22 cellular contexts compared by ENCODE assay signal in the genomic region with DNA sequence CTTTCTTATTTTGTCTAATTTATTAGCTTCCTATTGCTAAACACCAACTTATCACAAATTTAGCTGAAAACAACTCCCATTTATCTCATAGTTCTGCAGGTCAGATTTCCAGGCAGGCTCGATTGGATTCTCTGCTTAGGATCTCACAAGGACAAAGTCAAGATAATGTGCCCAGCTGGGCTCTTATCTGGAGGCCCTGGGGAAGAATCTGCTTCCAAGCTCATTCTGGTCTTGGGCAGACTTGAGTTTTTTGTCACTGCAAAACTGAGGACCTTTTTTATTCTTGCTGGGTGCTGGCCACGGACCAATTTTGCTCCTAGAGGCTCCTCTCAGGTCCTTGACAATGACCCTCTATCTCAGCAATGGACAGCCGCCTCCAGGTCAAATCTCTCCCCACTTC.
DNase-seq lines count a peak whose midpoint lies in the region; ATAC-seq and TF ChIP-seq lines count a peak whose summit lies in the region.
"Had no signal": no experiment of that assay in that cellular context is flagged by ENCODE, and none has a peak within 500 bp of the region (broad histone marks: within the 10 kb centered on the region; RNA-seq: fewer than 3 reads in every experiment).

No MANE protein-coding gene starts in this region.

- no peak overlapping the region for H3T11ph ChIP-seq in H9 (ENCODE audit: low read length)

- no peak overlapping the region for H3K27ac Mint-ChIP-seq in H9
- H3K27ac Mint-ChIP-seq: CD8-positive, alpha-beta memory T cell had no signal

- no peak overlapping the region for H3K23ac ChIP-seq in H9 (ENCODE audit: insufficient read length, low read depth, low read length)

- peak in 1 of 2 donors; percentile 31 for DNase-seq in cardiac muscle cell (ENCODE audit: low read depth in 1 of 2, low spot score in 1 of 2)
- DNase-seq in left cardiac atrium: no peak
- peak; percentile 69 for DNase-seq in islet precursor cell
- DNase-seq in NCI-H1436 (lab: John Stamatoyannopoulos, UW): no peak
- DNase-seq in H9: no peak
- DNase-seq in stimulated activated naive CD8-positive, alpha-beta T cell treated with anti-CD3 and anti-CD28 coated beads, Interleukin-15, Interleukin-2, amounts not matched to agents 100 U/mL and 50 U/mL, for 24 hours: no peak
- DNase-seq: AML-193; Calu3; CD8-positive, alpha-beta memory T cell; DMS153; GDM1; GM23248; MG63; NCI-H1417; NCI-H187; NCI-H2107; NCI-H69; SJCRH30 had no signal

- no peaks in the 10 kb centered on the region for H3K9me3 ChIP-seq in cardiac muscle cell (ENCODE audit: low read depth)
- no peaks in the 10 kb centered on the region for H3K9me3 ChIP-seq in H9 (ENCODE audit: control insufficient read depth, low read depth, low read length)
- H3K9me3 ChIP-seq: HAP-1, MG63 had no signal

- H2BK120ac ChIP-seq in H9 (ENCODE audit: low read depth, low read length, poor library complexity, severe bottlenecking): no peak overlapping the region

- no peak overlapping the region for H3K4me3 Mint-ChIP-seq in H9
- H3K4me3 Mint-ChIP-seq: CD8-positive, alpha-beta memory T cell had no signal

- H3K56ac ChIP-seq in H9 (ENCODE audit: insufficient read length, low read depth, low read length): no peak overlapping the region

- no peak overlapping the region for H3K18ac ChIP-seq in H9 (ENCODE audit: insufficient read length, low read depth, low read length)

- no peaks in the 10 kb centered on the region for H3K79me2 ChIP-seq in H9 (ENCODE audit: insufficient read depth, low read length)

- H2AFZ ChIP-seq in H9 (ENCODE audit: low read length): no peak overlapping the region
- H2AFZ ChIP-seq: GM23248 had no signal

- no peak overlapping the region for H2BK5ac ChIP-seq in H9 (ENCODE audit: insufficient read length, low read length)

- no peaks in the 10 kb centered on the region for H3K23me2 ChIP-seq in H9 (ENCODE audit: insufficient read length, low read depth, low read length, poor library complexity, severe bottlenecking)

- no peak overlapping the region for H3K9ac ChIP-seq in H9 (ENCODE audit: extremely low read depth, insufficient read length, low read length)
- H3K9ac ChIP-seq: GM23248 had no signal

- no peak overlapping the region for H3K4me3 ChIP-seq in cardiac muscle cell
- H3K4me3 ChIP-seq: GM23248, HAP-1, K562, MG63, SJCRH30 had no signal

- H3K4me1 ChIP-seq in cardiac muscle cell (ENCODE audit: low read depth): peaks cover 39% of the 10 kb centered on the region
- peaks cover 13% of the 10 kb centered on the region; the same call in 1 of the 2 replicates for H3K4me1 ChIP-seq in H9 (ENCODE audit: insufficient read depth, low read length)
- H3K4me1 ChIP-seq: HAP-1 had no signal

- H2BK20ac ChIP-seq in H9 (ENCODE audit: low read depth, low read length, poor library complexity, severe bottlenecking): no peak overlapping the region

- no peaks in the 10 kb centered on the region for H3K27me3 ChIP-seq in cardiac muscle cell
- H3K27me3 ChIP-seq in H9 (ENCODE audit: insufficient read depth, low read length): no peaks in the 10 kb centered on the region
- H3K27me3 ChIP-seq: MG63, SJCRH30 had no signal

- no peaks in the 10 kb centered on the region for H3K9me3 Mint-ChIP-seq in H9
- H3K9me3 Mint-ChIP-seq: CD8-positive, alpha-beta memory T cell had no signal

- no peaks in the 10 kb centered on the region for H3K79me1 ChIP-seq in H9 (ENCODE audit: insufficient read depth, low read depth, low read length, poor library complexity, severe bottlenecking)

- H4K5ac ChIP-seq in H9 (ENCODE audit: insufficient read length, low read depth, low read length): no peak overlapping the region

- intact Hi-C loops in left cardiac atrium (cut with DNase I): loop anchor here (5.0 to 10.0 kb wide), 2 partner anchors 210 to 1067 kb away; no protein-coding TSS in a partner anchor

- H3K4me2 ChIP-seq in H9 (ENCODE audit: insufficient read depth, insufficient read length, low read length): no peak overlapping the region

- ATAC-seq in left cardiac atrium: no peak
- ATAC-seq in SK-N-SH treated with all-trans-retinoic acid at 6 μM for 48 hours: no peak
- no peak for ATAC-seq in stimulated activated naive CD8-positive, alpha-beta T cell treated with anti-CD3 and anti-CD28 coated beads, Interleukin-15, Interleukin-2, amounts not matched to agents 100 U/mL and 50 U/mL, for 24 hours

- no peaks in the 10 kb centered on the region for H3K36me3 ChIP-seq in cardiac muscle cell
- H3K36me3 ChIP-seq: HAP-1, MG63, SJCRH30 had no signal

- no peaks in the 10 kb centered on the region for H4K20me1 ChIP-seq in H9 (ENCODE audit: control insufficient read depth, insufficient read depth, insufficient read length)

- WGBS in H9 (ENCODE audit: extremely low coverage, insufficient read length, low lambda C conversion rate): no CpG with 5 or more reads among the region's 3 CpGs

- no peak overlapping the region for H4K91ac ChIP-seq in H9 (ENCODE audit: insufficient read length, low read depth, low read length)

- no peak overlapping the region for H2AK5ac ChIP-seq in H9 (ENCODE audit: insufficient read length, low read length)

- peak overlapping the region; percentile 53 for H3K27ac ChIP-seq in cardiac muscle cell
- no peak overlapping the region for H3K27ac ChIP-seq in H9 (ENCODE audit: insufficient read length, low read depth, low read length)
- H3K27ac ChIP-seq: C4-2B, GM23248, SJCRH30 had no signal

- no peak overlapping the region for H2BK12ac ChIP-seq in H9 (ENCODE audit: insufficient read length, low read depth, low read length)

- H2BK15ac ChIP-seq in H9 (ENCODE audit: low read depth, low read length): no peak overlapping the region

- H4K8ac ChIP-seq in H9 (replicated peaks; ENCODE audit: insufficient read length, low read depth, low read length): no peak overlapping the region

- TF ChIP-seq CTCF in cardiac muscle cell (IDR thresholded peaks at IDR 0.05; ENCODE audit: low read depth, low read length) (no peak), H9 (conservative IDR thresholded peaks at IDR 0.05) (no peak)

- H3K4ac ChIP-seq in H9 (ENCODE audit: low read depth, low read length): no peak overlapping the region

- peaks cover 26 to 30% of the 10 kb centered on the region in 2 experiments for H3K4me1 Mint-ChIP-seq in H9

- no peaks in the 10 kb centered on the region for H3K27me3 Mint-ChIP-seq in H9 (ENCODE audit: low read depth)

- H3K14ac ChIP-seq in H9 (ENCODE audit: insufficient read depth, low read length): no peak overlapping the region

- no peaks in the 10 kb centered on the region; a peak in 1 of 7 replicates for H3K36me3 Mint-ChIP-seq in H9 (ENCODE audit: insufficient read depth in 1 of 3, low read depth in 3 of 3)
- H3K36me3 Mint-ChIP-seq: CD8-positive, alpha-beta memory T cell had no signal

TF ChIP-seq in SK-N-SH treated with all-trans-retinoic acid at 6 μM for 48 hours, 23 proteins besides CTCF, POLR2A, EP300 and RAD21:
- TF ChIP-seq TCF4 (CRISPR knock-in tag; IDR thresholded peaks at IDR 0.05; ENCODE audit: borderline replicate concordance) (peak; percentile 65; the same call in 1 of the 2 replicates), GLIS3 (CRISPR knock-in tag; IDR thresholded peaks at IDR 0.05) (no peak)
TF ChIP-seq in SK-N-SH treated with all-trans-retinoic acid at 6 μM for 48 hours: peak in this region for 1.
